9 cellular contexts compared by ENCODE assay signal in genomic region chr5:141515141-141515540, GRCh38. TPM values are rescaled to one million over a fixed set of nuclear protein-coding genes. Genes with fewer than 3 reads are reported as not detected.
DNase-seq lines count a peak whose midpoint lies in the region; ATAC-seq lines count a peak whose summit lies in the region.
"Had no signal": no experiment of that assay in that cellular context is flagged by ENCODE, and none has a peak within 500 bp of the region (broad histone marks: within the 10 kb centered on the region; RNA-seq: fewer than 3 reads in every experiment).

No MANE protein-coding gene starts in this region.

- H3K36me3 ChIP-seq in HUES48 (ENCODE audit: control insufficient read depth, insufficient read depth, low read length) (peaks cover 34% of the 10 kb centered on the region), skeletal muscle tissue (ENCODE audit: control insufficient read depth in 3 of 3, insufficient read depth in 3 of 3, low read length in 3 of 3) (peaks cover 23 to 37% (median 27%) of the 10 kb centered on the region in 3 donors)

- H3K9me3 ChIP-seq in HUES48 (ENCODE audit: control insufficient read depth, insufficient read depth, low read length) (no peaks in the 10 kb centered on the region), skeletal muscle tissue (ENCODE audit: control insufficient read depth in 3 of 3, low read length in 3 of 3) (no peaks in the 10 kb centered on the region)

- ATAC-seq in activated T-helper 17 cell treated with anti-CD3 and anti-CD28 coated beads, Interleukin-2, amount 50 U/mL, for 72 hours (replicated peaks): no peak
- no peak for ATAC-seq in sciatic nerve

- H3K36me3 Mint-ChIP-seq in activated T-helper 17 cell treated with anti-CD3 and anti-CD28 coated beads, Interleukin-2, amount 50 U/mL, for 72 hours (ENCODE audit: low read depth): peaks cover 8% of the 10 kb centered on the region
- H3K36me3 Mint-ChIP-seq in immature natural killer cell: peaks cover 13 to 50% (median 17%) of the 10 kb centered on the region in 3 donors

- peak overlapping the region; percentile 94 for H3K27ac Mint-ChIP-seq in activated T-helper 17 cell treated with anti-CD3 and anti-CD28 coated beads, Interleukin-2, amount 50 U/mL, for 72 hours
- H3K27ac Mint-ChIP-seq in immature natural killer cell: peak overlapping the region; percentile 63 to 87 (median 79)

- peak overlapping the region; percentile 87 for H3K4me3 Mint-ChIP-seq in activated T-helper 17 cell treated with anti-CD3 and anti-CD28 coated beads, Interleukin-2, amount 50 U/mL, for 72 hours
- peak overlapping the region; percentile 20 to 95 (median 26) for H3K4me3 Mint-ChIP-seq in immature natural killer cell

- intact Hi-C loops in sciatic nerve (cut with DNase I): no loop called here

- peak overlapping the region; percentile 93 for H3K27ac ChIP-seq in HUES48 (ENCODE audit: low read depth, low read length)
- H3K27ac ChIP-seq in skeletal muscle tissue (ENCODE audit: low read depth, low read length): peak overlapping the region; percentile 96

- no peak overlapping the region for H3K9ac ChIP-seq in HUES48 (ENCODE audit: low read depth, low read length)
- H3K9ac ChIP-seq in skeletal muscle tissue (ENCODE audit: low read depth in 1 of 3, low read length in 3 of 3): peak overlapping the region; percentile 25 to 90 (median 28)

- no peaks in the 10 kb centered on the region for H3K27me3 Mint-ChIP-seq in activated T-helper 17 cell treated with anti-CD3 and anti-CD28 coated beads, Interleukin-2, amount 50 U/mL, for 72 hours
- H3K27me3 Mint-ChIP-seq in immature natural killer cell (ENCODE audit: low read depth in 3 of 3): peaks cover 9 to 24% (median 11%) of the 10 kb centered on the region in 3 donors

- H3K27me3 ChIP-seq in HUES48 (ENCODE audit: control insufficient read depth, insufficient read depth, low read length): peaks cover 4% of the 10 kb centered on the region
- H3K27me3 ChIP-seq in skeletal muscle tissue (ENCODE audit: control insufficient read depth in 3 of 3, insufficient read depth in 3 of 3, low read length in 3 of 3): no peaks in the 10 kb centered on the region

- peaks cover 30% of the 10 kb centered on the region for H3K4me1 Mint-ChIP-seq in activated T-helper 17 cell treated with anti-CD3 and anti-CD28 coated beads, Interleukin-2, amount 50 U/mL, for 72 hours
- peaks cover 50 to 61% of the 10 kb centered on the region in 2 donors for H3K4me1 Mint-ChIP-seq in immature natural killer cell

- H3K4me1 ChIP-seq in HUES48 (ENCODE audit: control insufficient read depth, insufficient read depth, low read length): peaks cover 19% of the 10 kb centered on the region
- H3K4me1 ChIP-seq in skeletal muscle tissue (ENCODE audit: control insufficient read depth in 3 of 3, insufficient read depth in 3 of 3, low read length in 3 of 3): peaks cover 77 to 80% (median 80%) of the 10 kb centered on the region in 3 donors

- H3K4me3 ChIP-seq in HUES48 (ENCODE audit: low read depth, low read length): no peak overlapping the region
- no peak overlapping the region for H3K4me3 ChIP-seq in skeletal muscle tissue (ENCODE audit: low read length in 3 of 3)

- no peaks in the 10 kb centered on the region for H3K9me3 Mint-ChIP-seq in activated T-helper 17 cell treated with anti-CD3 and anti-CD28 coated beads, Interleukin-2, amount 50 U/mL, for 72 hours
- H3K9me3 Mint-ChIP-seq in immature natural killer cell: no peaks in the 10 kb centered on the region

- DNase-seq in immature natural killer cell (no peak), HUDEP-2 (lab: John Stamatoyannopoulos, UW; ENCODE audit: unreplicated experiment in 76 of 76) (no peak), sciatic nerve (ENCODE audit: low spot score) (no peak), H4 (ENCODE audit: low spot score) (no peak), amniotic stem cell (lab: John Stamatoyannopoulos, UW) (no peak)
- DNase-seq: Right ventricle myocardium superior had no signal

RNA-seq across cellular contexts. Expression of gene PCDHGC5, which starts 26.3 kb away (rescaled TPM):
- not detected for total RNA-seq in activated T-helper 17 cell treated with anti-CD3 and anti-CD28 coated beads, Interleukin-2, amount 50 U/mL, for 72 hours
- not detected for polyA plus RNA-seq in immature natural killer cell
- total RNA-seq in skeletal muscle tissue (2.1 TPM), sciatic nerve (3.8 TPM)
- total RNA-seq in H4 (2014; rRNA removed; shearing (Covaris generic)): 0.06 and 0.18 TPM in 2 replicates

RNA-seq across cellular contexts. Expression of gene PCDHGC4, which starts 30.3 kb away (rescaled TPM):
- total RNA-seq in activated T-helper 17 cell treated with anti-CD3 and anti-CD28 coated beads, Interleukin-2, amount 50 U/mL, for 72 hours: not detected
- polyA plus RNA-seq in immature natural killer cell: not detected
- 3.7 TPM for total RNA-seq in skeletal muscle tissue
- 4.5 TPM for total RNA-seq in sciatic nerve
- total RNA-seq in H4 (2014; rRNA removed; shearing (Covaris generic)): 0.10 TPM in 1 of 2 replicates, not detected in the other

RNA-seq across cellular contexts. Expression of gene PCDHGC3, which starts 39.4 kb away (rescaled TPM):
- total RNA-seq in activated T-helper 17 cell treated with anti-CD3 and anti-CD28 coated beads, Interleukin-2, amount 50 U/mL, for 72 hours: under 1 TPM in 1 of 2 donors, not detected in 1; 0.56 TPM
- 1 to 10 TPM in 1 of 3 donors, under 1 TPM in 2; 0.63 to 1.3 (median 0.77) TPM for polyA plus RNA-seq in immature natural killer cell
- total RNA-seq in skeletal muscle tissue (38.1 TPM), sciatic nerve (71.4 TPM)
- 50.8 and 61.5 TPM in 2 replicates for total RNA-seq in H4 (2014; rRNA removed; shearing (Covaris generic))

Comparison
In these comparisons a context has a peak if more than half of its experiments do, and no peak if none do; other contexts are left out.
1. RNA of gene PCDHGC3, which starts 39.4 kb away (total RNA-seq): 71.4 TPM in sciatic nerve (single experiment), 50.8 to 61.5 TPM in H4 and 38.1 TPM in skeletal muscle tissue (single experiment); 0.56 TPM in activated T-helper 17 cell treated with anti-CD3 and anti-CD28 coated beads, Interleukin-2, amount 50 U/mL, for 72 hours; every median in the first group is over 10 times any median in the second.